In the genomic region with DNA sequence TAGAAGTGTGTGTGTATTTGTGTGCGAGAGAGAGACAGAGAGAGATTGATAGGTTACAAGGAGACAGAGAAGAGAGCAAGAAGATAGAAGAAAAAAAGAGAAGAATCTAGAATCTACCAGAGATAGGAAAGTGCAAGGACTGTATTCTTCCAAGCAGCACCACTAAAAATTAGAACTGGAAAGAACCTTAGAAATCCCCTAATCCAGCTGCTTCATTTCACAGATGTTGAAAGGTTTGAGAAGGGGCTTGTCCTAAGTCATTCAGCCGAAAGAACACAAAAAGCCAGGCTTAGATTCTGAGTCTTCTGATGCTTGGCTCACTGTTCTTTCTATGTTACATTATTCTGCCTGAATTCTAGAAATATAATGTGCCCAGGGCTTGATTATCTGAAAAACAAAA, we compare ENCODE assay signal across 24 cellular contexts.
DNase-seq lines count a peak whose midpoint lies in the region; ATAC-seq and TF ChIP-seq lines count a peak whose summit lies in the region.
"Had no signal": no experiment of that assay in that cellular context is flagged by ENCODE, and none has a peak within 500 bp of the region (broad histone marks: within the 10 kb centered on the region; RNA-seq: fewer than 3 reads in every experiment).

No MANE protein-coding gene starts in this region.

- H3K79me2 ChIP-seq in GM23248 (ENCODE audit: insufficient read depth): peaks cover 99% of the 10 kb centered on the region

- no peaks in the 10 kb centered on the region for H3K9me3 Mint-ChIP-seq in nephron progenitor cell

- peak overlapping the region; percentile 41; the same call in 2 of the 3 replicates for H2BK15ac ChIP-seq in IMR-90 (ENCODE audit: low read depth, low read length)

- H2BK120ac ChIP-seq in IMR-90 (ENCODE audit: low read depth, low read length): no peak overlapping the region

- no peak overlapping the region for H3K9ac ChIP-seq in GM23248
- H3K9ac ChIP-seq in IMR-90 (ENCODE audit: low read depth, low read length): no peak overlapping the region

- H4K20me1 ChIP-seq in GM23248 (ENCODE audit: insufficient read depth) (no peaks in the 10 kb centered on the region), IMR-90 (ENCODE audit: insufficient read depth, low read length) (no peaks in the 10 kb centered on the region)

- TF ChIP-seq POLR2A in IMR-90 (IDR thresholded peaks at IDR 0.05; ENCODE audit: low read depth, low read length): no peak
- TF ChIP-seq POLR2A in Peyer's patch (IDR thresholded peaks at IDR 0.05): no peak

- H3K9me1 ChIP-seq in IMR-90 (ENCODE audit: insufficient read depth, low read length): peaks cover 5% of the 10 kb centered on the region

- H3K27ac ChIP-seq in GM23248: peak overlapping the region; percentile 13
- H3K27ac ChIP-seq in IMR-90 (ENCODE audit: insufficient read depth, low read length): no peak overlapping the region
- no peak overlapping the region for H3K27ac ChIP-seq in Peyer's patch
- H3K27ac ChIP-seq: VCaP had no signal

- H3K36me3 Mint-ChIP-seq in nephron progenitor cell (ENCODE audit: low read depth): peaks cover 31% of the 10 kb centered on the region
- H3K36me3 Mint-ChIP-seq: IgD-negative memory B cell had no signal

- peak overlapping the region; percentile 21 for H3K23ac ChIP-seq in IMR-90 (ENCODE audit: low read depth, low read length)

- H3K4me1 ChIP-seq in GM23248 (ENCODE audit: insufficient read depth) (peaks cover 17% of the 10 kb centered on the region), IMR-90 (ENCODE audit: control insufficient read depth, insufficient read depth, low read length) (peaks cover 4% of the 10 kb centered on the region), Peyer's patch (no peaks in the 10 kb centered on the region)

- peak overlapping the region; percentile 90 for H3K27ac Mint-ChIP-seq in nephron progenitor cell
- H3K27ac Mint-ChIP-seq: IgD-negative memory B cell, T-helper 17 cell had no signal

- H3K9me3 ChIP-seq in GM23248 (ENCODE audit: low read depth): no peaks in the 10 kb centered on the region
- H3K9me3 ChIP-seq in IMR-90 (ENCODE audit: control insufficient read depth, insufficient read depth, low read length): no peaks in the 10 kb centered on the region
- H3K9me3 ChIP-seq in Peyer's patch: no peaks in the 10 kb centered on the region

- H3K4me3 ChIP-seq in GM23248: no peak overlapping the region
- no peak overlapping the region for H3K4me3 ChIP-seq in IMR-90 (ENCODE audit: insufficient read depth, low read depth, low read length)
- no peak overlapping the region for H3K4me3 ChIP-seq in cardiac fibroblast (replicated peaks in 1 of 2; ENCODE audit: low read depth in 2 of 2, low read length in 2 of 2)
- no peak overlapping the region for H3K4me3 ChIP-seq in Peyer's patch

- no peak overlapping the region for H4K91ac ChIP-seq in IMR-90 (ENCODE audit: insufficient read depth, low read depth, low read length)

- H3K14ac ChIP-seq in IMR-90 (replicated peaks; ENCODE audit: low read depth, low read length): no peak overlapping the region

- no peak overlapping the region for H2AK9ac ChIP-seq in IMR-90 (replicated peaks; ENCODE audit: low read depth, low read length, poor library complexity)

- peak overlapping the region; percentile 8; the same call in 1 of the 2 replicates for H3K18ac ChIP-seq in IMR-90 (ENCODE audit: low read depth, low read length)

- H3K4ac ChIP-seq in IMR-90 (ENCODE audit: low read depth, low read length): peak overlapping the region; percentile 22; the same call in 1 of the 2 replicates

- H3K36me3 ChIP-seq in GM23248 (ENCODE audit: low read depth) (peaks cover 3% of the 10 kb centered on the region; the same call in 1 of the 2 replicates), IMR-90 (ENCODE audit: control insufficient read depth, insufficient read depth, low read length) (no peaks in the 10 kb centered on the region), Peyer's patch (no peaks in the 10 kb centered on the region)

- H2BK5ac ChIP-seq in IMR-90 (ENCODE audit: low read depth, low read length, poor library complexity, severe bottlenecking): no peak overlapping the region

- no peak; the same call in 1 of the 2 replicates for ATAC-seq in IMR-90 (ENCODE audit: low read depth)
- no peak for ATAC-seq in HG03442 (IDR thresholded peaks at IDR 0.05; ENCODE audit: unreplicated experiment)
- ATAC-seq: esophagus mucosa, left lobe of liver, T-helper 17 cell had no signal

- H3K79me1 ChIP-seq in IMR-90 (ENCODE audit: low read depth in 1 of 2, low read length in 2 of 2): peaks cover 40 to 57% of the 10 kb centered on the region in 2 experiments

- POLR2A ChIA-PET in IMR-90 (lab: Charles Lee; ENCODE audit: unreplicated experiment): no interaction called here

- H2AK5ac ChIP-seq in IMR-90 (ENCODE audit: low read depth, low read length): no peak overlapping the region

- no peak overlapping the region for H3K56ac ChIP-seq in IMR-90 (ENCODE audit: extremely low read depth, insufficient read depth, low read length)

- dilution Hi-C loops in IMR-90 (cut with HindIII; ENCODE audit: low sequenced_read_pairs, unreplicated experiment): no loop called here

- 98% methylated on average over 2 of the region's 2 CpGs for WGBS in GM23248 (ENCODE audit: low coverage in 1 of 2, low lambda C conversion rate in 2 of 2, missing lambda C conversion rate in 2 of 2), 2 experiments
- 80% methylated on average over 1 of the region's 2 CpGs; no CpG with 5 or more reads in 1 of the 2 experiments for WGBS in IMR-90 (ENCODE audit: extremely low coverage in 2 of 2, insufficient read length in 1 of 2), 2 experiments

- no peak for TF ChIP-seq CTCF in IMR-90 (conservative IDR thresholded peaks at IDR 0.05; ENCODE audit: low read depth, low read length)
- no peak for TF ChIP-seq CTCF in cardiac fibroblast (IDR thresholded peaks at IDR 0.05; ENCODE audit: low read depth, low read length)
- no peak for TF ChIP-seq CTCF in nephron progenitor cell (IDR thresholded peaks at IDR 0.05)
- no peak for TF ChIP-seq CTCF in Peyer's patch (IDR thresholded peaks at IDR 0.05)

- no peak for TF ChIP-seq RAD21 in IMR-90 (IDR thresholded peaks at IDR 0.05; ENCODE audit: low read length)

- DNase-seq in GM23248 (no peak), IMR-90 (peak; percentile 26), cardiac fibroblast (ENCODE audit: low read depth in 2 of 2) (peak; percentile 39 to 57), nephron progenitor cell (no peak), COLO829 (ENCODE audit: low spot score) (no peak), Peyer's patch (no peak)
- no peak for DNase-seq in effector CD8-positive, alpha-beta T cell (lab: John Stamatoyannopoulos, UW)
- DNase-seq: activated CD8-positive, alpha-beta memory T cell treated with anti-CD3 and anti-CD28 coated beads, Interleukin-2, amount 50 U/mL, for 4 hours; activated gamma-delta T cell; amniotic stem cell; COR-L47; effector CD4-positive, alpha-beta T cell; glutamatergic neuron; NCI-H1694 treated with DMSO at 0.1 percent for 48 hours; NCI-H774; SIG-M5; stimulated activated CD4-positive, alpha-beta T cell treated with anti-CD3 and anti-CD28 coated beads, Interleukin-12 subunit alpha, Interleukin-12 subunit beta, amount 100 ng/mL, for 4 hours; stimulated activated CD8-positive, alpha-beta memory T cell treated with anti-CD3 and anti-CD28 coated beads, Interleukin-4, amount 100 ng/mL, for 48 hours; T-helper 17 cell had no signal

- in situ Hi-C loops in GM23248 (cut with MboI): no loop called here
- in situ Hi-C loops in IMR-90 (cut with MboI; ENCODE audit: low sequenced_read_pairs): no loop called here

- peak overlapping the region; percentile 37; the same call in 1 of the 2 replicates for H4K5ac ChIP-seq in IMR-90 (ENCODE audit: low read depth, low read length)

- H3K4me2 ChIP-seq in GM23248 (ENCODE audit: unreplicated experiment) (no peak overlapping the region), IMR-90 (ENCODE audit: low read depth, low read length) (peak overlapping the region; percentile 77; the same call in 1 of the 2 replicates)

- H3K9me2 ChIP-seq in GM23248 (ENCODE audit: insufficient read depth): no peaks in the 10 kb centered on the region

- no TSS peak for BruUV-seq in IMR-90 (replicated peaks; lab: Mats Ljungman, UMichigan)

- H2BK20ac ChIP-seq in IMR-90 (ENCODE audit: low read depth, low read length): 0 out of 2 replicates have a peak overlapping the region, but pooled peaks have one; percentile 6

- H3K4me3 Mint-ChIP-seq in nephron progenitor cell: peak overlapping the region; percentile 55
- H3K4me3 Mint-ChIP-seq: T-helper 17 cell had no signal

- H3K27me3 ChIP-seq in GM23248 (replicated peaks; ENCODE audit: insufficient read depth) (no peaks in the 10 kb centered on the region), IMR-90 (ENCODE audit: control insufficient read depth, insufficient read depth, low read length) (no peaks in the 10 kb centered on the region), Peyer's patch (no peaks in the 10 kb centered on the region)

- intact Hi-C loops in IMR-90 (cut with micrococcal nuclease): no loop called here

- H3K27me3 Mint-ChIP-seq in nephron progenitor cell (ENCODE audit: low read depth, poor library complexity): no peaks in the 10 kb centered on the region
- H3K27me3 Mint-ChIP-seq: IgD-negative memory B cell had no signal

- CTCF ChIA-PET in IMR-90 (lab: Yijun Ruan, JAX): no interaction called here

- no peak overlapping the region for H2AFZ ChIP-seq in GM23248
- H2AFZ ChIP-seq in IMR-90 (replicated peaks; ENCODE audit: low read length, poor library complexity): no peak overlapping the region

- peak overlapping the region in 1 of 2 experiments; percentile 29; a peak in 2 of 4 replicates for H4K8ac ChIP-seq in IMR-90 (ENCODE audit: low read depth in 2 of 2, low read length in 2 of 2)

- H3F3A ChIP-seq in GM23248 (ENCODE audit: insufficient read depth): peaks cover 67% of the 10 kb centered on the region

- H3K4me1 Mint-ChIP-seq in nephron progenitor cell: peaks cover 66% of the 10 kb centered on the region

TF ChIP-seq in IMR-90, 13 proteins besides CTCF, POLR2A, EP300 and RAD21 (continues in another document):
- TF ChIP-seq MXI1 (IDR thresholded peaks at IDR 0.05; ENCODE audit: borderline replicate concordance, low read depth, low read length) (no peak), CEBPB (IDR thresholded peaks at IDR 0.05; ENCODE audit: low read depth, low read length) (no peak), MAZ (IDR thresholded peaks at IDR 0.05; ENCODE audit: borderline replicate concordance, low read depth, low read length) (no peak), SMC3 (IDR thresholded peaks at IDR 0.05; ENCODE audit: low read depth, low read length) (no peak), NFE2L2 (IDR thresholded peaks at IDR 0.05; ENCODE audit: low read depth, low read length) (no peak), BHLHE40 (IDR thresholded peaks at IDR 0.05; ENCODE audit: low read depth, low read length) (no peak), CHD1 (IDR thresholded peaks at IDR 0.05; ENCODE audit: low read depth, low read length) (no peak)
- TF ChIP-seq, protein P1, sequence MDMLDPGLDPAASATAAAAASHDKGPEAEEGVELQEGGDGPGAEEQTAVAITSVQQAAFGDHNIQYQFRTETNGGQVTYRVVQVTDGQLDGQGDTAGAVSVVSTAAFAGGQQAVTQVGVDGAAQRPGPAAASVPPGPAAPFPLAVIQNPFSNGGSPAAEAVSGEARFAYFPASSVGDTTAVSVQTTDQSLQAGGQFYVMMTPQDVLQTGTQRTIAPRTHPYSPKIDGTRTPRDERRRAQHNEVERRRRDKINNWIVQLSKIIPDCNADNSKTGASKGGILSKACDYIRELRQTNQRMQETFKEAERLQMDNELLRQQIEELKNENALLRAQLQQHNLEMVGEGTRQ (IDR thresholded peaks at IDR 0.05; ENCODE audit: low read depth, low read length): no peak

Comparison
In these comparisons a context has a peak if more than half of its experiments do, and no peak if none do; other contexts are left out.
1. DNase-seq: peak in IMR-90 (single experiment) and cardiac fibroblast (2 of 2); none in GM23248 (single experiment), nephron progenitor cell (single experiment), COLO829 (single experiment), effector CD8-positive, alpha-beta T cell (single experiment) and Peyer's patch (0 of 3).